In the genomic region with DNA sequence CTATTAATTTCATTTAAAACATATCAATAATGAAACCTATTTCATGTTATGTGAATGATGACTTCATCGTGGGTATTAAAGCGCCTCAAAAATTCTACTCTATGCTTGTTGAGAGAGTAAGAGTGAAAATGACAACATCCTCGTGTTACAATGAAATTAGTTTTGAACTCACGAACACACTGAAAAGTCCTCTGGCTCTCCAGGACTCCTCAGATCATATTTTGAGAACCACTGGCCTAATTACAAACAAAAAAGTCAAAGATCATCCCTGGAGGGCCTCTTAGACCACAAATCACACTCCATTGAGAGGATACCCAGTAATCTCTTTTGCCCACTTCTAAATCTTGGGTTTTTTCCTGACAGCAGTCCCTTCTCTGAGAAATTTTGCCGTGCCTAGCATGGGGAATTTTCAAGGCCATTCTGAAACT, we compare ENCODE assay signal across 25 cellular contexts. TPM values are rescaled to one million over a fixed set of nuclear protein-coding genes. Genes with fewer than 3 reads are reported as not detected.
DNase-seq lines count a peak whose midpoint lies in the region; ATAC-seq, FAIRE-seq and TF ChIP-seq lines count a peak whose summit lies in the region.
"Had no signal": no experiment of that assay in that cellular context is flagged by ENCODE, and none has a peak within 500 bp of the region (broad histone marks: within the 10 kb centered on the region; RNA-seq: fewer than 3 reads in every experiment).

No MANE protein-coding gene starts in this region.

- TF ChIP-seq EP300 in sigmoid colon (IDR thresholded peaks at IDR 0.05), result no peak

- no peaks in the 10 kb centered on the region for H3K36me3 Mint-ChIP-seq in natural killer cell treated with Interleukin-12 subunit alpha and Interleukin-12 subunit beta and Interleukin-15 and Interleukin-18, amount 100 ng/mL, for 72 hours
- no peaks in the 10 kb centered on the region for H3K36me3 Mint-ChIP-seq in natural killer cell

- 88 to 91% methylated on average over 5 of the region's 5 CpGs for WGBS in sigmoid colon, 2 donors

- H3K27ac ChIP-seq in subcutaneous abdominal adipose tissue (ENCODE audit: low read depth, low read length) (peak overlapping the region; percentile 34), sigmoid colon (peak overlapping the region in 1 of 4 donors; percentile 24), SJCRH30 (no peak overlapping the region)
- H3K27ac ChIP-seq: GM23248, upper lobe of left lung had no signal

- peak; percentile 60 for FAIRE-seq in HTR-8/SVneo (lab: Jason Lieb, UNC)

- TF ChIP-seq CTCF in natural killer cell (IDR thresholded peaks at IDR 0.05) (no peak), sigmoid colon (IDR thresholded peaks at IDR 0.05) (no peak)

- H3K27ac Mint-ChIP-seq in natural killer cell treated with Interleukin-12 subunit alpha and Interleukin-12 subunit beta and Interleukin-15 and Interleukin-18, amount 100 ng/mL, for 72 hours, result peak overlapping the region in 1 of 2 donors; percentile 68
- no peak overlapping the region for H3K27ac Mint-ChIP-seq in natural killer cell
- H3K27ac Mint-ChIP-seq: activated CD8-positive, alpha-beta T cell treated with anti-CD3 and anti-CD28 coated beads for 36 hours; activated naive CD4-positive, alpha-beta T cell treated with anti-CD3 and anti-CD28 coated beads for 36 hours; B cell had no signal

- ATAC-seq in natural killer cell treated with Interleukin-12 subunit alpha and Interleukin-12 subunit beta and Interleukin-15 and Interleukin-18, amount 100 ng/mL, for 72 hours, result peak in 1 of 2 donors; percentile 46
- ATAC-seq in natural killer cell (no peak), GM21723 (IDR thresholded peaks at IDR 0.05; ENCODE audit: unreplicated experiment) (peak; percentile 62), HG02973 (IDR thresholded peaks at IDR 0.05; ENCODE audit: unreplicated experiment) (no peak)
- ATAC-seq: activated CD8-positive, alpha-beta T cell treated with anti-CD3 and anti-CD28 coated beads for 36 hours had no signal

- TF ChIP-seq POLR2A in sigmoid colon (IDR thresholded peaks at IDR 0.05), result no peak

- H3K4me1 ChIP-seq in subcutaneous abdominal adipose tissue (ENCODE audit: control insufficient read depth in 5 of 5, insufficient read depth in 5 of 5, low read length in 5 of 5), result peaks cover 0 to 22% (median 17%) of the 10 kb centered on the region in 5 donors
- peaks cover 0 to 86% (median 76%) of the 10 kb centered on the region in 4 donors for H3K4me1 ChIP-seq in sigmoid colon
- peaks cover 7% of the 10 kb centered on the region for H3K4me1 ChIP-seq in SJCRH30

- no peak for DNase-seq in natural killer cell treated with Interleukin-12 subunit alpha and Interleukin-12 subunit beta and Interleukin-15 and Interleukin-18, amount 100 ng/mL, for 72 hours (ENCODE audit: low spot score)
- no peak for DNase-seq in natural killer cell
- no peak for DNase-seq in HTR-8/SVneo (ENCODE audit: insufficient read length, low spot score)
- DNase-seq in sigmoid colon, result no peak
- DNase-seq in SJCRH30, result no peak
- DNase-seq: 8988T; activated CD8-positive, alpha-beta T cell treated with anti-CD3 and anti-CD28 coated beads for 36 hours; activated naive CD4-positive, alpha-beta T cell treated with anti-CD3 and anti-CD28 coated beads for 36 hours; activated T-cell treated with anti-CD3 and anti-CD28 coated beads for 4 hours; anterior cingulate cortex; DMS53; GF-D8; head of caudate nucleus; NCI-H1694 treated with DMSO at 0.1 percent for 48 hours; NCI-H774; nucleus accumbens; Right ventricle myocardium superior; stimulated activated CD4-positive, alpha-beta T cell treated with anti-CD3 and anti-CD28 coated beads, Interleukin-4, amount 100 ng/mL, for 1 hour; SW 1271; upper lobe of left lung had no signal

- no peaks in the 10 kb centered on the region for H3K36me3 ChIP-seq in subcutaneous abdominal adipose tissue (ENCODE audit: control insufficient read depth in 5 of 5, insufficient read depth in 5 of 5, low read length in 5 of 5)
- no peaks in the 10 kb centered on the region for H3K36me3 ChIP-seq in sigmoid colon
- no peaks in the 10 kb centered on the region for H3K36me3 ChIP-seq in SJCRH30
- H3K36me3 ChIP-seq: upper lobe of left lung had no signal

- H3K9me3 Mint-ChIP-seq in natural killer cell treated with Interleukin-12 subunit alpha and Interleukin-12 subunit beta and Interleukin-15 and Interleukin-18, amount 100 ng/mL, for 72 hours, result no peaks in the 10 kb centered on the region
- no peaks in the 10 kb centered on the region for H3K9me3 Mint-ChIP-seq in natural killer cell
- H3K9me3 Mint-ChIP-seq: activated CD8-positive, alpha-beta T cell treated with anti-CD3 and anti-CD28 coated beads for 36 hours; activated naive CD4-positive, alpha-beta T cell treated with anti-CD3 and anti-CD28 coated beads for 36 hours had no signal

- no peaks in the 10 kb centered on the region for H3K27me3 ChIP-seq in subcutaneous abdominal adipose tissue (ENCODE audit: control insufficient read depth in 5 of 5, insufficient read depth in 4 of 5, low read length in 5 of 5)
- H3K27me3 ChIP-seq in sigmoid colon, result no peaks in the 10 kb centered on the region
- no peaks in the 10 kb centered on the region for H3K27me3 ChIP-seq in SJCRH30
- H3K27me3 ChIP-seq: upper lobe of left lung had no signal

- no peak overlapping the region for H3K9ac ChIP-seq in subcutaneous abdominal adipose tissue (ENCODE audit: low read length in 5 of 5)
- H3K9ac ChIP-seq: GM23248 had no signal

- H3K4me3 Mint-ChIP-seq in natural killer cell treated with Interleukin-12 subunit alpha and Interleukin-12 subunit beta and Interleukin-15 and Interleukin-18, amount 100 ng/mL, for 72 hours, result peak overlapping the region; percentile 56
- no peak overlapping the region for H3K4me3 Mint-ChIP-seq in natural killer cell
- H3K4me3 Mint-ChIP-seq: activated CD8-positive, alpha-beta T cell treated with anti-CD3 and anti-CD28 coated beads for 36 hours; activated naive CD4-positive, alpha-beta T cell treated with anti-CD3 and anti-CD28 coated beads for 36 hours; B cell had no signal

- H3K4me1 Mint-ChIP-seq in natural killer cell treated with Interleukin-12 subunit alpha and Interleukin-12 subunit beta and Interleukin-15 and Interleukin-18, amount 100 ng/mL, for 72 hours (ENCODE audit: low read depth in 2 of 2), result peaks cover 18 to 25% of the 10 kb centered on the region in 2 donors
- H3K4me1 Mint-ChIP-seq in natural killer cell, result peaks cover 14 to 18% of the 10 kb centered on the region in 2 donors

- H3K9me3 ChIP-seq in subcutaneous abdominal adipose tissue (ENCODE audit: control insufficient read depth in 5 of 5, low read length in 5 of 5) (no peaks in the 10 kb centered on the region), sigmoid colon (no peaks in the 10 kb centered on the region), SJCRH30 (replicated peaks) (no peaks in the 10 kb centered on the region)
- H3K9me3 ChIP-seq: upper lobe of left lung had no signal

- no peaks in the 10 kb centered on the region for H3K27me3 Mint-ChIP-seq in natural killer cell treated with Interleukin-12 subunit alpha and Interleukin-12 subunit beta and Interleukin-15 and Interleukin-18, amount 100 ng/mL, for 72 hours
- H3K27me3 Mint-ChIP-seq in natural killer cell (ENCODE audit: low read depth in 2 of 2), result no peaks in the 10 kb centered on the region
- H3K27me3 Mint-ChIP-seq: activated CD8-positive, alpha-beta T cell treated with anti-CD3 and anti-CD28 coated beads for 36 hours; B cell had no signal

- intact Hi-C loops in natural killer cell (cut with micrococcal nuclease) (no loop called here), sigmoid colon (cut with DNase I) (no loop called here)

- no peak overlapping the region for H3K4me3 ChIP-seq in subcutaneous abdominal adipose tissue (ENCODE audit: low read depth in 1 of 5, low read length in 5 of 5)
- no peak overlapping the region for H3K4me3 ChIP-seq in sigmoid colon
- no peak overlapping the region for H3K4me3 ChIP-seq in SJCRH30
- H3K4me3 ChIP-seq: GM23248, upper lobe of left lung had no signal

RNA-seq across cellular contexts. Expression of a gene that starts 19.1 kb away (rescaled TPM):
- total RNA-seq in natural killer cell treated with Interleukin-12 subunit alpha and Interleukin-12 subunit beta and Interleukin-15 and Interleukin-18, amount 100 ng/mL, for 72 hours, result 10 to 100 TPM; 21.3 to 22.5 TPM
- 10 to 100 TPM; 10.9 to 31.4 (median 12.6) TPM for total RNA-seq in natural killer cell
- 10 to 100 TPM; 47.5 to 77.8 (median 66.6) TPM for total RNA-seq in sigmoid colon
- polyA plus RNA-seq in sigmoid colon, result 10 to 100 TPM; 11.4 to 19.2 (median 16.0) TPM
- 15.8 and 17.6 TPM in 2 replicates for total RNA-seq in SJCRH30 (2014; rRNA removed; shearing (Covaris generic))
